Comparison of ENCODE assay signal across 8 cellular contexts in genomic region chr13:74287672-74288169, GRCh38.
DNase-seq lines count a peak whose midpoint lies in the region; ATAC-seq and TF ChIP-seq lines count a peak whose summit lies in the region.

No MANE protein-coding gene starts in this region.

- intact Hi-C loops in sciatic nerve (cut with DNase I) = no loop called here
- intact Hi-C loops in aorta (cut with DNase I) = loop anchor here (5.0 to 10.0 kb wide), 5 partner anchors 150 to 535 kb away; no protein-coding TSS in a partner anchor

- H3K4me3 Mint-ChIP-seq in T-helper 17 cell = peak overlapping the region; percentile 94

- DNase-seq in AG08396 (ENCODE audit: low spot score) (peak; percentile 32), MM.1S (peak; percentile 87), T-helper 17 cell (peak; percentile 64 to 83 (median 70)), hepatocyte (ENCODE audit: low spot score) (peak; percentile 89), sciatic nerve (ENCODE audit: low spot score) (peak; percentile 88), aorta (peak; percentile 90 to 94)

- no peaks in the 10 kb centered on the region for H3K9me3 ChIP-seq in MM.1S (replicated peaks; ENCODE audit: insufficient read depth, low read length)
- H3K9me3 ChIP-seq in T-helper 17 cell (ENCODE audit: control insufficient read depth, low read length, poor library complexity, severe bottlenecking) = no peaks in the 10 kb centered on the region
- no peaks in the 10 kb centered on the region for H3K9me3 ChIP-seq in hepatocyte (ENCODE audit: low read depth)
- H3K9me3 ChIP-seq in aorta (ENCODE audit: control insufficient read depth, low read length) = no peaks in the 10 kb centered on the region

- H3K27ac Mint-ChIP-seq in T-helper 17 cell = peak overlapping the region; percentile 99

- H3K4me1 ChIP-seq in MM.1S (ENCODE audit: low read length) (0 out of 2 replicates have a peak, but pooled peaks cover 10% of the 10 kb centered on the region), hepatocyte (ENCODE audit: insufficient read depth) (peaks cover 25% of the 10 kb centered on the region), aorta (ENCODE audit: control insufficient read depth in 1 of 2, insufficient read depth in 2 of 2, low read length in 2 of 2) (peaks cover 0 to 3% of the 10 kb centered on the region in 2 donors)

- H3K4me1 Mint-ChIP-seq in T-helper 17 cell = peaks cover 44% of the 10 kb centered on the region

- H4K20me1 ChIP-seq in MM.1S (ENCODE audit: insufficient read depth, low read length) (no peaks in the 10 kb centered on the region), hepatocyte (ENCODE audit: insufficient read depth, poor library complexity, severe bottlenecking) (no peaks in the 10 kb centered on the region)

- H3K27me3 ChIP-seq in MM.1S (replicated peaks; ENCODE audit: insufficient read depth, low read length) (no peaks in the 10 kb centered on the region), hepatocyte (no peaks in the 10 kb centered on the region), aorta (ENCODE audit: control insufficient read depth in 1 of 2, insufficient read depth in 2 of 2, low read length in 1 of 2) (no peaks in the 10 kb centered on the region)

- H3K36me3 ChIP-seq in MM.1S (replicated peaks; ENCODE audit: insufficient read depth, low read length) (no peaks in the 10 kb centered on the region), hepatocyte (replicated peaks; ENCODE audit: insufficient read depth, low read depth) (no peaks in the 10 kb centered on the region), aorta (ENCODE audit: control insufficient read depth in 1 of 2, insufficient read depth in 2 of 2, low read length in 1 of 2) (no peaks in the 10 kb centered on the region)

- H3K9ac ChIP-seq in MM.1S (ENCODE audit: low read length) = peak overlapping the region; percentile 69

- H3K79me2 ChIP-seq in MM.1S (ENCODE audit: low read length) (no peaks in the 10 kb centered on the region), hepatocyte (no peaks in the 10 kb centered on the region)

- H3K4me2 ChIP-seq in MM.1S (ENCODE audit: low read depth, low read length) (peak overlapping the region; percentile 68), hepatocyte (peak overlapping the region; percentile 68)

- peak overlapping the region; percentile 49 for H3K4me3 ChIP-seq in MM.1S (ENCODE audit: low read length)
- no peak overlapping the region for H3K4me3 ChIP-seq in hepatocyte
- peak overlapping the region in 1 of 2 donors; percentile 38 for H3K4me3 ChIP-seq in aorta (ENCODE audit: low read length in 2 of 2)

- H3K36me3 Mint-ChIP-seq in T-helper 17 cell (ENCODE audit: low read depth) = no peaks in the 10 kb centered on the region

- ATAC-seq in GM19467 (IDR thresholded peaks at IDR 0.05; ENCODE audit: unreplicated experiment) = peak; percentile 39
- peak; percentile 76 for ATAC-seq in T-helper 17 cell
- peak; percentile 89 for ATAC-seq in sciatic nerve
- ATAC-seq in aorta (ENCODE audit: low FRiP score) = peak; percentile 76

- no peaks in the 10 kb centered on the region for H3K9me2 ChIP-seq in MM.1S (replicated peaks; ENCODE audit: insufficient read depth, low read length)
- H3K9me2 ChIP-seq in hepatocyte (replicated peaks; ENCODE audit: insufficient read depth) = no peaks in the 10 kb centered on the region

- TF ChIP-seq CTCF in MM.1S (IDR thresholded peaks at IDR 0.05; ENCODE audit: low read length) (no peak), hepatocyte (IDR thresholded peaks at IDR 0.05; ENCODE audit: poor library complexity) (no peak)

- H3K27me3 Mint-ChIP-seq in T-helper 17 cell = no peaks in the 10 kb centered on the region

- H3F3A ChIP-seq in MM.1S (ENCODE audit: insufficient read depth, low read length) = no peaks in the 10 kb centered on the region

- WGBS in hepatocyte (ENCODE audit: low lambda C conversion rate, missing lambda C conversion rate) = 5% methylated on average over 5 of the region's 5 CpGs
- 6 to 8% methylated on average over 5 of the region's 5 CpGs for WGBS in aorta, 2 donors

- H2AFZ ChIP-seq in MM.1S (ENCODE audit: low read length) (peak overlapping the region; percentile 39; the same call in 1 of the 2 replicates), hepatocyte (peak overlapping the region; percentile 22)

- H3K27ac ChIP-seq in MM.1S (ENCODE audit: low read length) (peak overlapping the region; percentile 70; the same call in 1 of the 2 replicates), angular gyrus (ENCODE audit: low read depth, low read length) (peak overlapping the region; percentile 63), hepatocyte (peak overlapping the region; percentile 30), aorta (ENCODE audit: low read depth in 1 of 2, low read length in 2 of 2) (no peak overlapping the region)

Comparison
In these comparisons a context has a peak if more than half of its experiments do, and no peak if none do; other contexts are left out.
1. DNase-seq: peak in every context shown above with its lines; median percentile 92 in aorta; 89 in hepatocyte; 88 in sciatic nerve; 87 in MM.1S; 70 in T-helper 17 cell; 32 in AG08396.
2. ATAC-seq: peak in every context shown above with its lines; median percentile 89 in sciatic nerve; 76 in T-helper 17 cell; 76 in aorta; 39 in GM19467.
3. H3K27ac ChIP-seq: peak in MM.1S (single experiment), angular gyrus (single experiment) and hepatocyte (single experiment); none in aorta (0 of 2).